Comparison of ENCODE assay signal across 1 cellular context in genomic region chr10:15858895-15859294, GRCh38.
TF ChIP-seq lines count a peak whose summit lies in the region.

No MANE protein-coding gene starts in this region.

TF ChIP-seq in HepG2, 621 proteins besides CTCF, POLR2A, EP300 and RAD21:
- TF ChIP-seq ARNTL (CRISPR knock-in tag; IDR thresholded peaks at IDR 0.05) (no peak), POGZ (CRISPR knock-in tag; IDR thresholded peaks at IDR 0.05) (no peak), ATM (IDR thresholded peaks at IDR 0.05; ENCODE audit: borderline replicate concordance) (no peak), ZNF589 (CRISPR knock-in tag; conservative IDR thresholded peaks at IDR 0.05) (no peak), RCOR2 (CRISPR knock-in tag; IDR thresholded peaks at IDR 0.05) (no peak), ZBTB2 (CRISPR knock-in tag; IDR thresholded peaks at IDR 0.05; ENCODE audit: low read depth) (no peak), TMF1 (CRISPR knock-in tag; IDR thresholded peaks at IDR 0.05; ENCODE audit: low read depth) (no peak), ZFP36L1 (CRISPR knock-in tag; IDR thresholded peaks at IDR 0.05) (no peak), FOXK1 (CRISPR knock-in tag; IDR thresholded peaks at IDR 0.05; ENCODE audit: borderline replicate concordance, low read depth) (no peak), RARG (CRISPR knock-in tag; IDR thresholded peaks at IDR 0.05; ENCODE audit: low read depth) (no peak), ZNF691 (CRISPR knock-in tag; IDR thresholded peaks at IDR 0.05; ENCODE audit: borderline replicate concordance, low read depth) (no peak), SP4 (CRISPR knock-in tag; IDR thresholded peaks at IDR 0.05) (no peak), GTF3A (CRISPR knock-in tag; conservative IDR thresholded peaks at IDR 0.05) (no peak)
